ENCODE assay signal across 1 cellular context in the genomic region with DNA sequence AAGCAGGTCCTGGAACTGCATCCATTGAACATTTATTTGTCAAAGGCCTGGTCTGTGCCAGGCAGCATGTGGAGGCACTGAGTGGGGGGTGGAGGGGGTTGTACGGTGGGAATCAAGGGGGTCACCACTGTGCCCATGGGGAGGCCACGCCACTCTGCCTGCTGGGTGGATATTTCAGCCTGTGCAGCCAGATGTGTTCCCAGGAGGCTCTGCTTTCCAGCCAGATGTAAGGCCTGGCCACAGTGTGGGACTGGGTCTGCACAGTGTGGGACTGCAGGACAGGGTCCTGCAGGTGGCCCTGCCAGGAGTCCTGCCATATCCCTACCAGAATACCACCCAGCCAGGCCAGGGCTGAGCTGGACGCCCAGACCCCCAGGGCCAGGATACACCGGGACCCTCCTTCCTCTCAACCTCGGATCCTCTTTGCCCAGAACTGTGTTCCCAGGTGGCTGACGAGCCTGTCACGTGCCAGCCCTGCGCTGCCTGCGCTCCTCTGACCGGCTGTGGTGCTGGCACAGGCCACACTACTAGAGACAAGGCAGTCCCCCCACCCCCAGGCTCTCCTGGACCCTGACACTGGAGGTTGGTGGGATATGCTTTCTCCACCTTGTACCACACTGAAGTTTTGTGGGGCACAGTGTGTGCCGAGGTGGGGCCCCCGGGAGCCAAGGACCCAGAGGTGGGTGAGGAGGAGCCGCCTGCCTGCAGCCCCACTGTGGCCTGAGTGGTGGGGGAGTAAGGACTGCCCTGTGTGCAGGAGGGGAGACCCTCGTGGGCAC.
TF ChIP-seq lines count a peak whose summit lies in the region.

No MANE protein-coding gene starts in this region.

TF ChIP-seq in GM23338, 12 proteins besides CTCF, POLR2A, EP300 and RAD21 (continued from another document):
- TF ChIP-seq, protein P1, sequence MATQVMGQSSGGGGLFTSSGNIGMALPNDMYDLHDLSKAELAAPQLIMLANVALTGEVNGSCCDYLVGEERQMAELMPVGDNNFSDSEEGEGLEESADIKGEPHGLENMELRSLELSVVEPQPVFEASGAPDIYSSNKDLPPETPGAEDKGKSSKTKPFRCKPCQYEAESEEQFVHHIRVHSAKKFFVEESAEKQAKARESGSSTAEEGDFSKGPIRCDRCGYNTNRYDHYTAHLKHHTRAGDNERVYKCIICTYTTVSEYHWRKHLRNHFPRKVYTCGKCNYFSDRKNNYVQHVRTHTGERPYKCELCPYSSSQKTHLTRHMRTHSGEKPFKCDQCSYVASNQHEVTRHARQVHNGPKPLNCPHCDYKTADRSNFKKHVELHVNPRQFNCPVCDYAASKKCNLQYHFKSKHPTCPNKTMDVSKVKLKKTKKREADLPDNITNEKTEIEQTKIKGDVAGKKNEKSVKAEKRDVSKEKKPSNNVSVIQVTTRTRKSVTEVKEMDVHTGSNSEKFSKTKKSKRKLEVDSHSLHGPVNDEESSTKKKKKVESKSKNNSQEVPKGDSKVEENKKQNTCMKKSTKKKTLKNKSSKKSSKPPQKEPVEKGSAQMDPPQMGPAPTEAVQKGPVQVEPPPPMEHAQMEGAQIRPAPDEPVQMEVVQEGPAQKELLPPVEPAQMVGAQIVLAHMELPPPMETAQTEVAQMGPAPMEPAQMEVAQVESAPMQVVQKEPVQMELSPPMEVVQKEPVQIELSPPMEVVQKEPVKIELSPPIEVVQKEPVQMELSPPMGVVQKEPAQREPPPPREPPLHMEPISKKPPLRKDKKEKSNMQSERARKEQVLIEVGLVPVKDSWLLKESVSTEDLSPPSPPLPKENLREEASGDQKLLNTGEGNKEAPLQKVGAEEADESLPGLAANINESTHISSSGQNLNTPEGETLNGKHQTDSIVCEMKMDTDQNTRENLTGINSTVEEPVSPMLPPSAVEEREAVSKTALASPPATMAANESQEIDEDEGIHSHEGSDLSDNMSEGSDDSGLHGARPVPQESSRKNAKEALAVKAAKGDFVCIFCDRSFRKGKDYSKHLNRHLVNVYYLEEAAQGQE (IDR thresholded peaks at IDR 0.05; ENCODE audit: unreplicated experiment) = no peak
- TF ChIP-seq ZNF331 (CRISPR knock-in tag; IDR thresholded peaks at IDR 0.05; ENCODE audit: low read depth) (no peak), EZH2phosphoT487 (IDR thresholded peaks at IDR 0.05; ENCODE audit: unreplicated experiment) (no peak), NANOG (IDR thresholded peaks at IDR 0.05; ENCODE audit: borderline replicate concordance) (no peak), STAT1 (IDR thresholded peaks at IDR 0.05; ENCODE audit: unreplicated experiment) (no peak), EZH2 (IDR thresholded peaks at IDR 0.05; ENCODE audit: low read depth, unreplicated experiment) (no peak), POLR2AphosphoS5 (IDR thresholded peaks at IDR 0.05; ENCODE audit: low read depth) (no peak; the same call in 1 of the 2 replicates)
- TF ChIP-seq, protein P2, sequence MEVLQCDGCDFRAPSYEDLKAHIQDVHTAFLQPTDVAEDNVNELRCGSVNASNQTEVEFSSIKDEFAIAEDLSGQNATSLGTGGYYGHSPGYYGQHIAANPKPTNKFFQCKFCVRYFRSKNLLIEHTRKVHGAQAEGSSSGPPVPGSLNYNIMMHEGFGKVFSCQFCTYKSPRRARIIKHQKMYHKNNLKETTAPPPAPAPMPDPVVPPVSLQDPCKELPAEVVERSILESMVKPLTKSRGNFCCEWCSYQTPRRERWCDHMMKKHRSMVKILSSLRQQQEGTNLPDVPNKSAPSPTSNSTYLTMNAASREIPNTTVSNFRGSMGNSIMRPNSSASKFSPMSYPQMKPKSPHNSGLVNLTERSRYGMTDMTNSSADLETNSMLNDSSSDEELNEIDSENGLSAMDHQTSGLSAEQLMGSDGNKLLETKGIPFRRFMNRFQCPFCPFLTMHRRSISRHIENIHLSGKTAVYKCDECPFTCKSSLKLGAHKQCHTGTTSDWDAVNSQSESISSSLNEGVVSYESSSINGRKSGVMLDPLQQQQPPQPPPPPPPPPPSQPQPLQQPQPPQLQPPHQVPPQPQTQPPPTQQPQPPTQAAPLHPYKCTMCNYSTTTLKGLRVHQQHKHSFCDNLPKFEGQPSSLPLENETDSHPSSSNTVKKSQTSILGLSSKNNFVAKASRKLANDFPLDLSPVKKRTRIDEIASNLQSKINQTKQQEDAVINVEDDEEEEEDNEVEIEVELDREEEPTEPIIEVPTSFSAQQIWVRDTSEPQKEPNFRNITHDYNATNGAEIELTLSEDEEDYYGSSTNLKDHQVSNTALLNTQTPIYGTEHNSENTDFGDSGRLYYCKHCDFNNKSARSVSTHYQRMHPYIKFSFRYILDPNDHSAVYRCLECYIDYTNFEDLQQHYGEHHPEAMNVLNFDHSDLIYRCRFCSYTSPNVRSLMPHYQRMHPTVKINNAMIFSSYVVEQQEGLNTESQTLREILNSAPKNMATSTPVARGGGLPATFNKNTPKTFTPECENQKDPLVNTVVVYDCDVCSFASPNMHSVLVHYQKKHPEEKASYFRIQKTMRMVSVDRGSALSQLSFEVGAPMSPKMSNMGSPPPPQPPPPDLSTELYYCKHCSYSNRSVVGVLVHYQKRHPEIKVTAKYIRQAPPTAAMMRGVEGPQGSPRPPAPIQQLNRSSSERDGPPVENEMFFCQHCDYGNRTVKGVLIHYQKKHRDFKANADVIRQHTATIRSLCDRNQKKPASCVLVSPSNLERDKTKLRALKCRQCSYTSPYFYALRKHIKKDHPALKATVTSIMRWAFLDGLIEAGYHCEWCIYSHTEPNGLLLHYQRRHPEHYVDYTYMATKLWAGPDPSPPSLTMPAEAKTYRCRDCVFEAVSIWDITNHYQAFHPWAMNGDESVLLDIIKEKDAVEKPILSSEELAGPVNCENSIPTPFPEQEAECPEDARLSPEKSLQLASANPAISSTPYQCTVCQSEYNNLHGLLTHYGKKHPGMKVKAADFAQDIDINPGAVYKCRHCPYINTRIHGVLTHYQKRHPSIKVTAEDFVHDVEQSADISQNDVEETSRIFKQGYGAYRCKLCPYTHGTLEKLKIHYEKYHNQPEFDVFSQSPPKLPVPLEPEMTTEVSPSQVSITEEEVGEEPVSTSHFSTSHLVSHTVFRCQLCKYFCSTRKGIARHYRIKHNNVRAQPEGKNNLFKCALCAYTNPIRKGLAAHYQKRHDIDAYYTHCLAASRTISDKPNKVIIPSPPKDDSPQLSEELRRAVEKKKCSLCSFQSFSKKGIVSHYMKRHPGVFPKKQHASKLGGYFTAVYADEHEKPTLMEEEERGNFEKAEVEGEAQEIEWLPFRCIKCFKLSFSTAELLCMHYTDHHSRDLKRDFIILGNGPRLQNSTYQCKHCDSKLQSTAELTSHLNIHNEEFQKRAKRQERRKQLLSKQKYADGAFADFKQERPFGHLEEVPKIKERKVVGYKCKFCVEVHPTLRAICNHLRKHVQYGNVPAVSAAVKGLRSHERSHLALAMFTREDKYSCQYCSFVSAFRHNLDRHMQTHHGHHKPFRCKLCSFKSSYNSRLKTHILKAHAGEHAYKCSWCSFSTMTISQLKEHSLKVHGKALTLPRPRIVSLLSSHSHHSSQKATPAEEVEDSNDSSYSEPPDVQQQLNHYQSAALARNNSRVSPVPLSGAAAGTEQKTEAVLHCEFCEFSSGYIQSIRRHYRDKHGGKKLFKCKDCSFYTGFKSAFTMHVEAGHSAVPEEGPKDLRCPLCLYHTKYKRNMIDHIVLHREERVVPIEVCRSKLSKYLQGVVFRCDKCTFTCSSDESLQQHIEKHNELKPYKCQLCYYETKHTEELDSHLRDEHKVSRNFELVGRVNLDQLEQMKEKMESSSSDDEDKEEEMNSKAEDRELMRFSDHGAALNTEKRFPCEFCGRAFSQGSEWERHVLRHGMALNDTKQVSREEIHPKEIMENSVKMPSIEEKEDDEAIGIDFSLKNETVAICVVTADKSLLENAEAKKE (CRISPR knock-in tag; IDR thresholded peaks at IDR 0.05) = no peak
